In the genomic region with DNA sequence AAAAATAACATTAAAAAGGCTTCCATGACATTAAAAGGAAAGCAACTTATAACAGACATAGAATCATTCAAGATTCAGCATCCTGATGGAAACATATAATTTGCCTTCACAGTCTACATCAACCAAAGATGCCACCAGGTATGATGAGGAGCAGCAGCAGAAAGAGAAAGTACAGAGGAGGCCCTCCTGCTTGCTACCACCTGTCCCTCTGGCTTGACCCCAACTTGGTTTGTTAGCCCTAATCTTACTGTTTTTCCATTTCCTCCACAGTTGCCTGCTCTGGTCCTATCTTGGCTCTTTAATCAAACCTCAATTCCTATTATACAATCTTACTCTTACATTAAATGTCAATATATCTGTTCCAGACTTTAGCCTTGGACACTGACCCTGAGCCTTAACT, we compare ENCODE assay signal across 8 cellular contexts.
"Had no signal": no experiment of that assay in that cellular context is flagged by ENCODE, and none has a peak within 500 bp of the region (broad histone marks: within the 10 kb centered on the region; RNA-seq: fewer than 3 reads in every experiment).

No MANE protein-coding gene starts in this region.

- H3K9me3 Mint-ChIP-seq: HFFc6 had no signal

- H3K27ac Mint-ChIP-seq: HFFc6 had no signal

- H3K36me3 ChIP-seq: HAP-1 had no signal

- H3K4me3 ChIP-seq: GM23248, HAP-1, K562 had no signal

- H3K4me1 ChIP-seq: HAP-1 had no signal

- H3K27ac ChIP-seq: GM23248, HL-60 had no signal

- H3K4me3 Mint-ChIP-seq: HFFc6 had no signal

- DNase-seq: GM23248, GOT3, H7, HFFc6, IMR-90 had no signal

- H3K9ac ChIP-seq: GM23248 had no signal
